In the genomic region with DNA sequence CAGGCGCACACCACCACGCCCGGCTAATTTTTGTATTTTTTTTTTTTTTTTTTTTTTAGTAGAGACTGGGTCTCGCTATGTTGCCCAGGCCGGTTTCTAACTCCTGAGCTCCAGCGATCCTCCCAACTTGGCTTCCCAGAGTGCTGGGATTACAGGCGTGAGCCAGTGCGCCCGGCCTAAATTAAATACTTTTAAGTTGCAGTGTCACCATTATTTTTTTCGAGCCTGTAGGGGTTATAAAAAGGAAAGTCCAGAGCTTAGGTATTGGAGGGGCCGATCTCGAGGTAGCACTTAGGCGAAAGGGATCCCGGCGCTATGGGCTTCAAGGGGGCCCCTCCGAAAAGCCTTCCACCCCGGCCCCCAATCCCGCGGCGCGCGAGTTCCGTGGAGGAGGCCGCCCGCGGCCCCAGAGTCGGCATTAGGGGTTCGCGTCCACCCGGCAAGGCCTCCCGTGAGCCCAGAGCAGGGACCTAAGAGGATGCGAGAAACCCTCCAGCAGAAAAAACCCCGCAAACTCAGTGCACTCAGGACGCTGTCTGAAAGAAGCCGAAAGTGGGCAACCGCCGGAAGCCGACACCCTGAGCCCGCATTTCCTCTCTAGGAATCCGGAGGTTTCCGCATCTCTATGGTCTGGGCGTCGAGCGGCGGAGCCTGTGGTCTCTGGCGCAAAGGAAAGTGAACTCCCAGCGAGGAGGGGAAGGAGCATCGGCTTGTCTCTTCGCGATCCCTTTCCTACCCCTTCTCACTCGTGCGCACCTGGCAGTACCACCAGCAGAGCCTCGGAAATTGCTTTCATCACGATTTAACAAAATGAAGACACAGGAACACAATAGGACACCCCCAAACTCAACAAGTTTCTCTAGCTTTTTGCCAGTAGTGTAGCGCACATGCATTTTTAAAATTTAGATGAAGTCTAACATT, we compare ENCODE assay signal across 1 cellular context.
A peak's percentile ranks its signal among the peaks of the same experiment; 100 is the strongest.
TF ChIP-seq lines count a peak whose summit lies in the region.

No MANE protein-coding gene starts in this region.

TF ChIP-seq in H1, 55 proteins besides CTCF, POLR2A, EP300 and RAD21:
- no peak for TF ChIP-seq CBX8 (IDR thresholded peaks at IDR 0.05; ENCODE audit: borderline replicate concordance, low read depth, low read length)
- peak; percentile 78 for TF ChIP-seq POLR2AphosphoS5 (IDR thresholded peaks at IDR 0.05; ENCODE audit: low read depth, low read length)
- no peak for TF ChIP-seq JUND (IDR thresholded peaks at IDR 0.05; ENCODE audit: low read length)
- TF ChIP-seq TAF1 (IDR thresholded peaks at IDR 0.05; ENCODE audit: low read depth, low read length) = peak; percentile 97
- TF ChIP-seq SIX5 (IDR thresholded peaks at IDR 0.05; ENCODE audit: low read depth, low read length) = no peak
- TF ChIP-seq NANOG (IDR thresholded peaks at IDR 0.05; ENCODE audit: insufficient read depth, low read depth, low read length, poor library complexity, severe bottlenecking) = no peak
- TF ChIP-seq ASH2L (IDR thresholded peaks at IDR 0.05; ENCODE audit: low read length) = peak; percentile 72
- peak; percentile 82 for TF ChIP-seq TAF7 (optimal IDR thresholded peaks at IDR 0.05; ENCODE audit: borderline replicate concordance, low read depth, low read length)
- peak; percentile 95 for TF ChIP-seq TBP (IDR thresholded peaks at IDR 0.05; ENCODE audit: low read depth, low read length)
- TF ChIP-seq RFX5 (IDR thresholded peaks at IDR 0.05; ENCODE audit: borderline replicate concordance, low read depth, low read length) = no peak
- TF ChIP-seq YY1 (IDR thresholded peaks at IDR 0.05; ENCODE audit: low read depth, low read length) = 0 out of 2 replicates have a peak, but pooled peaks have one; percentile 54
- TF ChIP-seq, protein P1, sequence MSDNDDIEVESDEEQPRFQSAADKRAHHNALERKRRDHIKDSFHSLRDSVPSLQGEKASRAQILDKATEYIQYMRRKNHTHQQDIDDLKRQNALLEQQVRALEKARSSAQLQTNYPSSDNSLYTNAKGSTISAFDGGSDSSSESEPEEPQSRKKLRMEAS (IDR thresholded peaks at IDR 0.05) = peak; percentile 45; the same call in 1 of the 2 replicates
- peak; percentile 75 for TF ChIP-seq RBBP5 (IDR thresholded peaks at IDR 0.05; ENCODE audit: borderline replicate concordance, low read depth, low read length)
- peak; percentile 32 for TF ChIP-seq KDM4A (IDR thresholded peaks at IDR 0.05; ENCODE audit: low read depth, low read length, severe bottlenecking)
- peak; percentile 28; the same call in 1 of the 2 replicates for TF ChIP-seq EGR1 (IDR thresholded peaks at IDR 0.05; ENCODE audit: borderline replicate concordance, low read depth, low read length)
- peak; percentile 87 for TF ChIP-seq SP2 (IDR thresholded peaks at IDR 0.05; ENCODE audit: low read length)
- TF ChIP-seq SIRT6 (IDR thresholded peaks at IDR 0.05; ENCODE audit: low read length) = no peak
- TF ChIP-seq NRF1 (IDR thresholded peaks at IDR 0.05; ENCODE audit: low read depth, low read length) = no peak
- TF ChIP-seq RXRA (IDR thresholded peaks at IDR 0.05; ENCODE audit: insufficient read depth, low read depth, low read length) = no peak
